ENCODE assay signal across 7 cellular contexts in the genomic region with DNA sequence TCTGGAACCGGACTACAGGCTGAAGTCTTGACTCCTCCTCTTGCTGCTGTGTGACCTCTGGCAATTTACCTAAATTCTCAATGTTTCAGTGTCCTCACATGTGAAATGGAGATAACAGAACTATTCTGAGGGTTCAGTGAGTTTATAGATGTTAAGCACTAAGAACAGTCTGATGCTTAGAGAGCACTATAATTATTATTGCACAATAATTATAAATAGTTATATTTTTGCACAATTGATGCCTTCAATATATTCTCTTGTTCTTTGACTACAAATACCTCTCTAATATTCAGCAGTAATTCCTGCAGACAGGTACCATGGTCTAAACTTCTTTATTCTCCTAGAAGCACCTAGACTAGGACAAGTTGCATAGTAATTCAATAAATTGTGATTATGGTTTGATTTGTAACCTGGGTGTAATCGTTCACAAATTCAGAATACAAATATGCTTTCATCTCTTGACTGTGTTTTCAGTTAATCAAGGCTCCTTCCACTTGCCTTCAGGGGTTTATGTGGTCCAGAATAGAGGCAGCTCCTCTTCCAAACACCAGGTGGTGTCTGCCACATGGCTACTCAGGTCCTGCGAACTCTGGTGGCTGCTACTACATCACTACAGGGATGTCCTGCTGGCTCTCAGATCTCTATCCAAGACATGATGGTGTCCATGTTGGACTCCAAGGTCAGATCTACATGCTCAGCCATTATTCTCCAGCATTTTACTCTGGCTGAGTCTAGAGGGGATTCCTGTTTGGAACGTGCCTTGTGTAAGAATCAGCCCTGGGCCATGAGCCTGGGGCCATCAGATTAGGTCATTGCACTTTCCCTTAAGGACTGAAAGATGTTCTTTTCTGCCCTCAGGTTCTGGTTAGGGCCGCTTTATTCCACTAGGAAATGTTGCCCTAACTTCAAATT.
DNase-seq lines count a peak whose midpoint lies in the region; ATAC-seq and TF ChIP-seq lines count a peak whose summit lies in the region.

No MANE protein-coding gene starts in this region.

- no peak overlapping the region for H3K4me3 ChIP-seq in right lobe of liver

- ATAC-seq in GM18861 (IDR thresholded peaks at IDR 0.05; ENCODE audit: unreplicated experiment) (peak; percentile 31), HG02798 (IDR thresholded peaks at IDR 0.05; ENCODE audit: poor library complexity, unreplicated experiment) (peak; percentile 58), right lobe of liver (peak in 3 of 4 donors; percentile 53 to 91 (median 70)), GM21381 (IDR thresholded peaks at IDR 0.05; ENCODE audit: unreplicated experiment) (no peak)

- TF ChIP-seq CTCF in right lobe of liver (IDR thresholded peaks at IDR 0.05), result peak; percentile 28 to 40 (median 37)

- 22% methylated on average over 5 of the region's 5 CpGs for WGBS in right lobe of liver (ENCODE audit: insufficient coverage, low coverage, low lambda C conversion rate, missing lambda C conversion rate)

- H3K36me3 ChIP-seq in right lobe of liver, result no peaks in the 10 kb centered on the region

- H3K27ac ChIP-seq in right lobe of liver, result no peak overlapping the region

- no peak for TF ChIP-seq POLR2A in right lobe of liver (IDR thresholded peaks at IDR 0.05)

- DNase-seq in RPMI8226, result peak; percentile 10
- DNase-seq in right lobe of liver, result no peak
- DNase-seq in NCI-H510A (lab: John Stamatoyannopoulos, UW), result no peak
- DNase-seq in activated naive CD4-positive, alpha-beta T cell (lab: John Stamatoyannopoulos, UW), result no peak

- intact Hi-C loops in right lobe of liver (cut with DNase I), result no loop called here

- no peaks in the 10 kb centered on the region for H3K27me3 ChIP-seq in right lobe of liver

- H3K9me3 ChIP-seq in right lobe of liver, result no peaks in the 10 kb centered on the region

- H3K4me1 ChIP-seq in right lobe of liver, result no peaks in the 10 kb centered on the region
